In the genomic region with DNA sequence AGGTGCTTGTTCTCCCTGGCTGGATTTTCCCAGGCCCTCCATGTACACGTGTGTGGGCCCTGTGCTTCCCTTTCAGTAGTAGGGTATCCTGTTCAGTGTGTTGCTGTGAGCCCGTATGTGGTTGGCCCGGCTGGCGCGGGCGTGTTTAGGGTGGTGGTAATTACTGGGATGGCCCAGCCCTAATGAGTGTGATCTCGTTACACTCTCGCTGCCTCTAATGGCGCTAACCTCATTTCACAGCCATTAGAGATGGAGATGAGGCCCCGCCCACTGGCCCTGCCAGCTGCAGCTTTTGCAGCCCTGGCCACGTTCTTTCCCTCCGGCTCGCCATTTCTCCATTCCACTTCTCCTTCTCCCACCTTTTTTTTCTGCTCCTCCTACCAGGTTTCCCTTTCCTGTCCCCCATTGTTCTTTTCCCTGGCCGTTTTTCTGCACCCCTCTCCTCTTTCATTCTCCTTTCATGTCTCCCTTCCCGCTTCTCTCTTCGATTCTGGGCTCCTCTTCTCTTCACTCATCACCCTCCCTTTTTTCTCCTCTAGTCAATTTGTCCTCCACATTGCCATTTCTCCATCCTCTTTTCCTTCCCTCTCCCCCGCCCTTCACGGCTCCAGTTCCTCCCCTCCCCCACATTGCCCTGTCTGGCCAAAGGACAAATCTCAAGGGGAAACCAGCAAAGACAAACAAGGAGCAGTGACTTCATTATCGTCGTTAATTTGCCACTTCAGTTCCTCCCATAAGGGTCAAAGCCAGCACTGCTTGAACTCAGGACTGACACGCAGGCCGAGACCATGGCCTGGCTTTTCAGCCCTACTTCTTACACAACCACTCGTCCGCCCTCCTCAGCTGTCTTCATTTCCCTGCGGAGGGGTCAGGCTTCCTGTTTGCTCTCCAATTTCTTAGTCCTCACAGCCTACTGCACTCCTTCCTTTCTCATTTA, we compare ENCODE assay signal across 11 cellular contexts. TPM values are rescaled to one million over a fixed set of nuclear protein-coding genes. Genes with fewer than 3 reads are reported as not detected.
DNase-seq lines count a peak whose midpoint lies in the region; ATAC-seq and TF ChIP-seq lines count a peak whose summit lies in the region.
"Had no signal": no experiment of that assay in that cellular context is flagged by ENCODE, and none has a peak within 500 bp of the region (broad histone marks: within the 10 kb centered on the region; RNA-seq: fewer than 3 reads in every experiment).

No MANE protein-coding gene starts in this region.

- H3K27ac ChIP-seq in dorsolateral prefrontal cortex (peak overlapping the region in 58 of 59 donors; percentile 9 to 93 (median 79)), vagina (no peak overlapping the region)
- H3K27ac ChIP-seq: left lung had no signal

- no peaks in the 10 kb centered on the region for H3K27me3 Mint-ChIP-seq in nephron (ENCODE audit: low read depth)
- H3K27me3 Mint-ChIP-seq in stimulated activated naive B cell treated with anti-CD40 and anti-IgM and Interleukin-4, amounts not matched to agents 10 μg/mL and 1 μg/mL and 100 μg/mL, for 72 hours = no peaks in the 10 kb centered on the region

- peak overlapping the region in 2 of 3 experiments; percentile 33 to 70 for H3K4me3 Mint-ChIP-seq in nephron
- H3K4me3 Mint-ChIP-seq in stimulated activated naive B cell treated with anti-CD40 and anti-IgM and Interleukin-4, amounts not matched to agents 10 μg/mL and 1 μg/mL and 100 μg/mL, for 72 hours = no peak overlapping the region
- H3K4me3 Mint-ChIP-seq: CD8-positive, alpha-beta memory T cell had no signal

- H3K27ac Mint-ChIP-seq in nephron = peak overlapping the region; percentile 17 to 64 (median 64)
- no peak overlapping the region for H3K27ac Mint-ChIP-seq in stimulated activated naive B cell treated with anti-CD40 and anti-IgM and Interleukin-4, amounts not matched to agents 10 μg/mL and 1 μg/mL and 100 μg/mL, for 72 hours

- H3K4me1 ChIP-seq in ES-I3 (ENCODE audit: insufficient read depth, low read length) (peaks cover 52% of the 10 kb centered on the region), vagina (no peaks in the 10 kb centered on the region)

- no peaks in the 10 kb centered on the region for H3K9me3 ChIP-seq in ES-I3 (ENCODE audit: control insufficient read depth, insufficient read depth, low read length)
- H3K9me3 ChIP-seq in vagina = no peaks in the 10 kb centered on the region
- H3K9me3 ChIP-seq: left lung had no signal

- no peak for ATAC-seq in GM21381 (IDR thresholded peaks at IDR 0.05; ENCODE audit: unreplicated experiment)
- no peak for ATAC-seq in stimulated activated naive B cell treated with anti-CD40 and anti-IgM and Interleukin-4, amounts not matched to agents 10 μg/mL and 1 μg/mL and 100 μg/mL, for 72 hours (replicated peaks)
- ATAC-seq: left lung had no signal

- DNase-seq in NCI-H2196 treated with DMSO at 0.1 percent for 48 hours (lab: John Stamatoyannopoulos, UW; ENCODE audit: unreplicated experiment) (peak; percentile 91), dorsolateral prefrontal cortex (peak in 8 of 10 donors; percentile 45 to 74 (median 68)), T-helper 1 cell (no peak), vagina (ENCODE audit: extremely low spot score in 2 of 2) (no peak)
- DNase-seq in stimulated activated naive B cell treated with anti-CD40 and anti-IgM and Interleukin-4, amounts not matched to agents 10 μg/mL and 1 μg/mL and 100 μg/mL, for 72 hours = no peak
- DNase-seq: CD8-positive, alpha-beta memory T cell had no signal

- no peaks in the 10 kb centered on the region for H3K27me3 ChIP-seq in dorsolateral prefrontal cortex
- no peaks in the 10 kb centered on the region for H3K27me3 ChIP-seq in vagina
- H3K27me3 ChIP-seq: left lung had no signal

- no peak for TF ChIP-seq POLR2A in vagina (IDR thresholded peaks at IDR 0.05)

- H3K4me3 ChIP-seq in dorsolateral prefrontal cortex (peak overlapping the region in 32 of 59 donors; percentile 1 to 54 (median 24)), vagina (no peak overlapping the region)
- H3K4me3 ChIP-seq: left lung had no signal

- peak overlapping the region; percentile 38 for H3K9ac ChIP-seq in ES-I3 (ENCODE audit: low read depth, low read length)

- no peaks in the 10 kb centered on the region for H3K36me3 Mint-ChIP-seq in nephron (ENCODE audit: low read depth)
- peaks cover 0 to 5% of the 10 kb centered on the region in 2 donors for H3K36me3 Mint-ChIP-seq in stimulated activated naive B cell treated with anti-CD40 and anti-IgM and Interleukin-4, amounts not matched to agents 10 μg/mL and 1 μg/mL and 100 μg/mL, for 72 hours
- H3K36me3 Mint-ChIP-seq: CD8-positive, alpha-beta memory T cell had no signal

- intact Hi-C loops in dorsolateral prefrontal cortex (cut with DNase I) (no loop called here), vagina (cut with DNase I) (no loop called here)

- H3K9me3 Mint-ChIP-seq in nephron = no peaks in the 10 kb centered on the region
- no peaks in the 10 kb centered on the region for H3K9me3 Mint-ChIP-seq in stimulated activated naive B cell treated with anti-CD40 and anti-IgM and Interleukin-4, amounts not matched to agents 10 μg/mL and 1 μg/mL and 100 μg/mL, for 72 hours
- H3K9me3 Mint-ChIP-seq: CD8-positive, alpha-beta memory T cell had no signal

- H3K36me3 ChIP-seq in ES-I3 (ENCODE audit: insufficient read depth, low read length) = peaks cover 6% of the 10 kb centered on the region; the same call in 1 of the 2 replicates
- H3K36me3 ChIP-seq in vagina = no peaks in the 10 kb centered on the region
- H3K36me3 ChIP-seq: left lung had no signal

- TF ChIP-seq CTCF in dorsolateral prefrontal cortex (IDR thresholded peaks at IDR 0.05 in 54 of 56, conservative IDR thresholded peaks at IDR 0.05 in 2 of 56; ENCODE audit: low read depth in 1 of 56, partially characterized antibody in 56 of 56) (peak in 1 of 56 donors; percentile 31), nephron (IDR thresholded peaks at IDR 0.05; ENCODE audit: unreplicated experiment in 3 of 3) (no peak), vagina (IDR thresholded peaks at IDR 0.05) (no peak)

- peaks cover 24% of the 10 kb centered on the region for H3K4me1 Mint-ChIP-seq in nephron
- peaks cover 0 to 2% of the 10 kb centered on the region in 2 donors for H3K4me1 Mint-ChIP-seq in stimulated activated naive B cell treated with anti-CD40 and anti-IgM and Interleukin-4, amounts not matched to agents 10 μg/mL and 1 μg/mL and 100 μg/mL, for 72 hours
- H3K4me1 Mint-ChIP-seq: CD8-positive, alpha-beta memory T cell had no signal

RNA-seq across cellular contexts. Expression of a gene that starts 6.8 kb away (rescaled TPM):
- total RNA-seq in dorsolateral prefrontal cortex (10 to 100 TPM; 11.8 to 39.5 (median 21.5) TPM), vagina (0.74 TPM)

RNA-seq across cellular contexts. Expression of a gene that starts 11.3 kb away (rescaled TPM):
- total RNA-seq in dorsolateral prefrontal cortex (10 to 100 TPM; 20.2 to 54.1 (median 34.9) TPM), vagina (15.0 TPM)

RNA-seq across cellular contexts. Expression of a gene that starts 22.8 kb away (rescaled TPM):
- total RNA-seq in dorsolateral prefrontal cortex (100 to 1,000 TPM in 99 of 120 experiments, 10 to 100 TPM in 21; 48.8 to 291 (median 147) TPM), vagina (122 TPM)

RNA-seq across cellular contexts. Expression of a gene that starts 33.8 kb away (rescaled TPM):
- 100 to 1,000 TPM in 119 of 120 experiments, 10 to 100 TPM in 1; 61.3 to 302 (median 213) TPM for total RNA-seq in dorsolateral prefrontal cortex
- total RNA-seq in vagina = 10.6 TPM
- total RNA-seq: HT-29 had no signal

Comparison
In these comparisons a context has a peak if more than half of its experiments do, and no peak if none do; other contexts are left out.
1. DNase-seq: peak in NCI-H2196 treated with DMSO at 0.1 percent for 48 hours (single experiment) and dorsolateral prefrontal cortex (8 of 10); none in T-helper 1 cell (0 of 5), vagina (0 of 2) and stimulated activated naive B cell treated with anti-CD40 and anti-IgM and Interleukin-4, amounts not matched to agents 10 μg/mL and 1 μg/mL and 100 μg/mL, for 72 hours (single experiment).
2. H3K4me3 ChIP-seq: peak in dorsolateral prefrontal cortex (32 of 59); none in vagina (0 of 2).
3. H3K4me3 Mint-ChIP-seq: peak in nephron (2 of 3); none in stimulated activated naive B cell treated with anti-CD40 and anti-IgM and Interleukin-4, amounts not matched to agents 10 μg/mL and 1 μg/mL and 100 μg/mL, for 72 hours (0 of 2).